8 cellular contexts compared by ENCODE assay signal in the genomic region with DNA sequence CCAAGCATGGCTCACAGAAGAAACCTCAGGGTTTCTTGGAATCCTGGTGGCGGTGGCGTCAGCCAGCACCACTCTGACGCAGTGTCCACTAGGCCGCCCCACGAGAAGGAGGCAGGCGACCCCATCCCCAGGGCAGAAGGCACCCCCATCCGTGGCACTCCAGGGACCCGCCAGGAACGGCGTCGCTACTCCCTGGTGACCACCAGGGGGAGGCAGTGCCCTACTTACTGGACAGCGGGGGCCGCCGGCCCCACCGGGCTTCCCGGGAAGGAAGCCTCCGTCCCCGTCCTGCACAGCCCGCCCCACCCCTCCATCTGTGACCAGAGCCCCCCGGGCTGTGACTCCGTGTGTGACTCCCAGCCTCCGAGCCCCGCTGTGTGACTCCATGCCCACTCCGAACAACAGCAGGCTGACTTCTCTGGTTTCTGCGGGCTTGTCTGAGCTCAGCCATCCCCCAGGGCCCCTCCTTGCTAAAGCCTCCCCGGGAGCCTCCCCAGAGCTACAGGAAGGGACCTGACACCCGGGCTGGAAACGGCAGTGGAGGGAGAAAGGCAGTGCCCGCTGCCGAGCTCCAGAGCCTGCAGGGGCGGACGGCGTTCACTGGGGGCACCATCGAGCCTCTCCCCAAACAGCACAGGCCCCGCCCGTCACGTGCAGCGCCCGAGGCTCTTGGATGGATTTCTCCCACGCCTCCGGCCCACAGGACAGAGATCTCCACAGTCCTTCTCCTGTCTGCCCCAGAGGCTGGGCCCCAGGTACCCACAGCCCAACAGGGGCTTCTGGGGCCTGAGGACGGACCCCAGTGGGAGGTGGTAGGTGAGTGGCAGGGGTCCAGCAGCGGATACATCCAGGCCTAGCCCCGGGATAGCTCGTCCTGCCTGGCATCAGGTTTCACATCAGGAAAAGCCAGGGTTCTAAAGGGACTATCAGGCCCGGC.
DNase-seq lines count a peak whose midpoint lies in the region; ATAC-seq lines count a peak whose summit lies in the region.

No MANE protein-coding gene starts in this region.

- ATAC-seq in HG03135 (IDR thresholded peaks at IDR 0.05; ENCODE audit: unreplicated experiment) (peak; percentile 62), GM19328 (IDR thresholded peaks at IDR 0.05; ENCODE audit: unreplicated experiment) (no peak)
- ATAC-seq in activated CD4-positive, CD25-positive, alpha-beta regulatory T cell treated with anti-CD3 and anti-CD28 coated beads, Interleukin-2, amount 50 U/mL, for 24 hours: peak; percentile 92 to 93

- peak; percentile 95 for DNase-seq in GM03348 (ENCODE audit: low spot score)
- DNase-seq in NCI-H345 treated with DMSO at 0.1 percent for 48 hours (lab: John Stamatoyannopoulos, UW; ENCODE audit: unreplicated experiment): peak; percentile 81
- peak; percentile 57 for DNase-seq in central memory CD4-positive, alpha-beta T cell
- peak; percentile 98 for DNase-seq in islet precursor cell
- peak; percentile 62 for DNase-seq in smooth muscle cell of the brain vasculature (ENCODE audit: low read depth, low spot score)
